In the genomic region with DNA sequence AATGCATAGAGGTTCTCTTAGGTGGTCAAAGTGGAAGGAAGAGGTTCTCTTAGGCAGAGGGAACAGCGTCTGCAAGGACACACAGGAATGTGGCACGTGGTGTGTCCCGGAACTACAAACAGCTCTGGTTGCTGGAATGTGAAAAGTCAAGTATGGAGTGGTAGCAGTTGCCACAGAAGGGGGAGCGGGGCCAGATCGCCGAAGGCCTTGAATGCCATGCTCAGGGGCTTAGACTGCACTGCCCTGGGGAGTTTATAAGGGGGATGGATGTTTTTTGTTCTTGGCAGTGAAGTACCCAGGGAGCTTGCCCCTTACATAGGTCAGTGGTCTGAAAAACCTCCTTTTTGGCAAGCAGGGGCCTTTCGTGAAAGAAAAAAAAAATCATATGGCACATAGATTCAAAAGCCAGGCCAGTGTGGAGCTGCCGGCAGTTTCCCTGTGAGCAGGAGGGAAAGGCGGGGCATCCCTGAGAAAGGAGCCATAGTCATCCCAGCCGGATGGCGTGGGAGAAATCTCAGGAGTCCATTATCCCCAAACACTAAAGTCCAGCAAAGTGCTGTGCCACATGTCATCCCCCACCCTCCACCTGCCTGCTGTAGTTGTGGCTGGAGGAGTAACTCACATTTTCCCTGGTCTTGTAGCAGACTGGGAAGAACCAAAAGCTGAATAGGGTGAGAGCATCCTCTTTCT, we compare ENCODE assay signal across 8 cellular contexts. TPM values are rescaled to one million over a fixed set of nuclear protein-coding genes. Genes with fewer than 3 reads are reported as not detected.
DNase-seq lines count a peak whose midpoint lies in the region; ATAC-seq and TF ChIP-seq lines count a peak whose summit lies in the region.

No MANE protein-coding gene starts in this region.

- H3K4me1 Mint-ChIP-seq in activated CD8-positive, alpha-beta memory T cell treated with anti-CD3 and anti-CD28 coated beads, Interleukin-2, amount 10 ng/mL, durations not matched to agents 7 days and 5 days = peaks cover 6% of the 10 kb centered on the region
- H3K4me1 Mint-ChIP-seq in activated naive CD8-positive, alpha-beta T cell (ENCODE audit: low read depth) = peaks cover 9% of the 10 kb centered on the region

- no peaks in the 10 kb centered on the region for H3K36me3 Mint-ChIP-seq in activated CD8-positive, alpha-beta memory T cell treated with anti-CD3 and anti-CD28 coated beads, Interleukin-2, amount 10 ng/mL, durations not matched to agents 7 days and 5 days
- H3K36me3 Mint-ChIP-seq in activated naive CD8-positive, alpha-beta T cell = no peaks in the 10 kb centered on the region

- H3K4me1 ChIP-seq in thyroid gland = peaks cover 8 to 14% of the 10 kb centered on the region in 2 donors

- H3K36me3 ChIP-seq in thyroid gland = no peaks in the 10 kb centered on the region

- H3K9me3 Mint-ChIP-seq in activated CD8-positive, alpha-beta memory T cell treated with anti-CD3 and anti-CD28 coated beads, Interleukin-2, amount 10 ng/mL, durations not matched to agents 7 days and 5 days (ENCODE audit: low read depth) = no peaks in the 10 kb centered on the region
- H3K9me3 Mint-ChIP-seq in activated naive CD8-positive, alpha-beta T cell (ENCODE audit: low read depth) = no peaks in the 10 kb centered on the region

- H3K27ac ChIP-seq in thyroid gland (no peak overlapping the region), caudate nucleus (ENCODE audit: low read depth, low read length) (no peak overlapping the region)

- no peaks in the 10 kb centered on the region for H3K27me3 ChIP-seq in thyroid gland

- intact Hi-C loops in thyroid gland (cut with DNase I) = loop anchor here (5.0 kb wide), 2 partner anchors 47 to 443 kb away; partner anchors contain the start of gene GORASP2

- H3K27ac Mint-ChIP-seq in activated CD8-positive, alpha-beta memory T cell treated with anti-CD3 and anti-CD28 coated beads, Interleukin-2, amount 10 ng/mL, durations not matched to agents 7 days and 5 days = peak overlapping the region; percentile 37
- peak overlapping the region; percentile 81 for H3K27ac Mint-ChIP-seq in activated naive CD8-positive, alpha-beta T cell

- H3K4me3 Mint-ChIP-seq in activated CD8-positive, alpha-beta memory T cell treated with anti-CD3 and anti-CD28 coated beads, Interleukin-2, amount 10 ng/mL, durations not matched to agents 7 days and 5 days = peak overlapping the region; percentile 53
- H3K4me3 Mint-ChIP-seq in activated naive CD8-positive, alpha-beta T cell = peak overlapping the region; percentile 83

- DNase-seq in activated CD8-positive, alpha-beta memory T cell treated with anti-CD3 and anti-CD28 coated beads, Interleukin-2, amount 10 ng/mL, durations not matched to agents 7 days and 5 days = no peak
- no peak for DNase-seq in activated CD8-positive, alpha-beta memory T cell treated with anti-CD3 and anti-CD28 coated beads for 24 hours
- DNase-seq in kidney tubule cell (ENCODE audit: low spot score) (peak; percentile 33), thyroid gland (peak; percentile 51 to 53), UCSD-AML1 (lab: John Stamatoyannopoulos, UW; ENCODE audit: unreplicated experiment) (no peak), caudate nucleus (lab: John Stamatoyannopoulos, UW) (no peak)
- DNase-seq in activated CD4-positive, CD25-positive, alpha-beta regulatory T cell (lab: John Stamatoyannopoulos, UW) = no peak

- CTCF ChIA-PET in activated CD8-positive, alpha-beta memory T cell treated with anti-CD3 and anti-CD28 coated beads, Interleukin-2, amount 10 ng/mL, durations not matched to agents 7 days and 5 days (lab: Charles Lee) = interaction anchor here (0.7 to 3.7 kb wide), 7 partner anchors 10 to 1132 kb away, joined by 3 to 33 read pairs (median 4); partner anchors contain the start of genes GORASP2 and TLK1

- H3K27me3 Mint-ChIP-seq in activated CD8-positive, alpha-beta memory T cell treated with anti-CD3 and anti-CD28 coated beads, Interleukin-2, amount 10 ng/mL, durations not matched to agents 7 days and 5 days = peaks cover 2% of the 10 kb centered on the region
- no peaks in the 10 kb centered on the region for H3K27me3 Mint-ChIP-seq in activated naive CD8-positive, alpha-beta T cell

- H3K9me3 ChIP-seq in thyroid gland = no peaks in the 10 kb centered on the region

- no peak for ATAC-seq in activated CD8-positive, alpha-beta memory T cell treated with anti-CD3 and anti-CD28 coated beads, Interleukin-2, amount 10 ng/mL, durations not matched to agents 7 days and 5 days

- peak overlapping the region in 1 of 3 donors; percentile 57 for H3K4me3 ChIP-seq in thyroid gland (replicated peaks in 1 of 3)

- 57 to 71% methylated on average over 11 of the region's 11 CpGs for WGBS in thyroid gland, 2 donors

- no peak for TF ChIP-seq POLR2A in thyroid gland (IDR thresholded peaks at IDR 0.05)

- no peak for TF ChIP-seq CTCF in thyroid gland (IDR thresholded peaks at IDR 0.05)

RNA-seq across cellular contexts. Expression of gene GORASP2, which starts 45.4 kb away (rescaled TPM):
- 10 to 100 TPM; 45.3 to 64.4 TPM for total RNA-seq in activated CD8-positive, alpha-beta memory T cell treated with anti-CD3 and anti-CD28 coated beads, Interleukin-2, amount 10 ng/mL, durations not matched to agents 7 days and 5 days
- total RNA-seq in thyroid gland = 100 to 1,000 TPM in 1 of 4 donors, 10 to 100 TPM in 3; 79.6 to 114 (median 87.1) TPM

Comparison
In these comparisons a context has a peak if more than half of its experiments do, and no peak if none do; other contexts are left out.
1. DNase-seq: peak in kidney tubule cell (single experiment) and thyroid gland (2 of 2); none in activated CD8-positive, alpha-beta memory T cell treated with anti-CD3 and anti-CD28 coated beads, Interleukin-2, amount 10 ng/mL, durations not matched to agents 7 days and 5 days (single experiment), activated CD8-positive, alpha-beta memory T cell treated with anti-CD3 and anti-CD28 coated beads for 24 hours (single experiment), UCSD-AML1 (single experiment), activated CD4-positive, CD25-positive, alpha-beta regulatory T cell (0 of 4) and caudate nucleus (0 of 61).